In the genomic region with DNA sequence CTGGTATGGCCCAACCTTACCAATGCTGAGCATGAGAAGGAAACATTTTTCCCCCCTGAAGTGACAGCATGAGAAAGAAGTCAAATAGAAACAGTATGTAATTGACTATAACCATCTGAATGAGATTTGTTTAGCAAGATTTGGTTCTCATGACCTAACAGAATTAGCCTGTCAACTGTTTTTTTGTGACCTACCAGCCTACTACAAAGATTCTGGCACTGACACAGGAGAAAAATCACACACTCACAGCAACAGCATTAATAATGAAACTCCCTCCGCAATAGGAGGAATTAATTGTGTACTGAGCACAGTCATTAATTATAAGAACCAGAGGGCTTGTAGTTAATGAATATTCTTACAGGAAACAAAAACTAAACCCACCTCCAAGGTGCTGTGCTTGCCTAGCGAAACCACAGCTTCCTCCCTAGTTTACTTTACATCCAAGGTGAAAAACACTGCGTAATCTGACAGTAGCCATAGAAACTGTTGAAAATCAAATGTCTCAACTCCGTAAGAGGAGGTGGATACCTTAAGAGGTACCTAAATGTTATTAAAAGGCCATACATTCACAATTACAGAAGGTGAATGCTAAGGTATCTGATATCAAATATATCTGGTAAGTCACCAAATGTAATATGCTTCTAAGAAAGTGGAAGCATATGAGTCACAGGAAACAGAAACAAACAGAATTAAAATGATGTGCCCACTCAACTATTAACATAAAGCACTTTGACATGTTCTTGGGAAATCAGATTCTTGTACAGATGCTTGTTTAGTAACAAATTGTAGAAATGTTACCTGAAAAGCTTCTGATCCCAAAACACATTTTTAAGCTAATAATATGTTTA, we compare ENCODE assay signal across 9 cellular contexts. TPM values are rescaled to one million over a fixed set of nuclear protein-coding genes. Genes with fewer than 3 reads are reported as not detected.
A peak's percentile ranks its signal among the peaks of the same experiment; 100 is the strongest.
DNase-seq lines count a peak whose midpoint lies in the region; ATAC-seq and TF ChIP-seq lines count a peak whose summit lies in the region.
"Had no signal": no experiment of that assay in that cellular context is flagged by ENCODE, and none has a peak within 500 bp of the region (broad histone marks: within the 10 kb centered on the region; RNA-seq: fewer than 3 reads in every experiment).

No MANE protein-coding gene starts in this region.

- H3K27ac Mint-ChIP-seq in activated naive CD4-positive, alpha-beta T cell treated with anti-CD3 and anti-CD28 coated beads, Interleukin-2, amount 50 U/mL, for 24 hours = no peak overlapping the region
- H3K27ac Mint-ChIP-seq in activated CD4-positive, alpha-beta memory T cell treated with anti-CD3 and anti-CD28 coated beads for 36 hours = peak overlapping the region; percentile 2
- H3K27ac Mint-ChIP-seq in stimulated activated naive B cell treated with anti-CD40 and anti-IgM and Interleukin-4, amounts not matched to agents 10 μg/mL and 1 μg/mL and 100 μg/mL, for 72 hours = no peak overlapping the region

- intact Hi-C loops in activated CD4-positive, alpha-beta memory T cell treated with anti-CD3 and anti-CD28 coated beads for 36 hours (cut with micrococcal nuclease) = loop anchor here (1.0 kb wide), 1 partner anchor 100 kb away; no protein-coding TSS in a partner anchor

- ATAC-seq in HG02943 (IDR thresholded peaks at IDR 0.05; ENCODE audit: low read depth, unreplicated experiment) (peak; percentile 97), GM21360 (IDR thresholded peaks at IDR 0.05; ENCODE audit: unreplicated experiment) (no peak)
- ATAC-seq in stimulated activated naive B cell treated with anti-CD40 and anti-IgM and Interleukin-4, amounts not matched to agents 10 μg/mL and 1 μg/mL and 100 μg/mL, for 72 hours (replicated peaks) = peak; percentile 48 to 52

- no peak for DNase-seq in activated naive CD4-positive, alpha-beta T cell (lab: John Stamatoyannopoulos, UW)
- DNase-seq in activated CD4-positive, alpha-beta memory T cell treated with anti-CD3 and anti-CD28 coated beads for 36 hours = peak; percentile 10
- no peak for DNase-seq in stimulated activated naive B cell treated with anti-CD40 and anti-IgM and Interleukin-4, amounts not matched to agents 10 μg/mL and 1 μg/mL and 100 μg/mL, for 72 hours
- DNase-seq in AG20443 (ENCODE audit: low spot score) (no peak), foreskin fibroblast (no peak)
- DNase-seq: stimulated activated CD4-positive, alpha-beta T cell treated with anti-CD3 and anti-CD28 coated beads, Interleukin-1b, Interleukin-23, amount 100 ng/mL, for 48 hours had no signal

- POLR2A ChIA-PET in activated CD4-positive, alpha-beta memory T cell treated with anti-CD3 and anti-CD28 coated beads for 36 hours (lab: Charles Lee) = no interaction called here

- peaks cover 16% of the 10 kb centered on the region for H3K4me1 Mint-ChIP-seq in activated naive CD4-positive, alpha-beta T cell treated with anti-CD3 and anti-CD28 coated beads, Interleukin-2, amount 50 U/mL, for 24 hours
- H3K4me1 Mint-ChIP-seq in activated CD4-positive, alpha-beta memory T cell treated with anti-CD3 and anti-CD28 coated beads for 36 hours (ENCODE audit: low read depth) = peaks cover 16% of the 10 kb centered on the region
- H3K4me1 Mint-ChIP-seq in stimulated activated naive B cell treated with anti-CD40 and anti-IgM and Interleukin-4, amounts not matched to agents 10 μg/mL and 1 μg/mL and 100 μg/mL, for 72 hours = no peaks in the 10 kb centered on the region

- CTCF ChIA-PET in activated CD4-positive, alpha-beta memory T cell treated with anti-CD3 and anti-CD28 coated beads for 36 hours (lab: Charles Lee) = no interaction called here

- no peak overlapping the region for H3K4me3 ChIP-seq in foreskin fibroblast (ENCODE audit: low read depth in 1 of 2, low read length in 2 of 2)

- peaks cover 1% of the 10 kb centered on the region for H3K27me3 Mint-ChIP-seq in activated naive CD4-positive, alpha-beta T cell treated with anti-CD3 and anti-CD28 coated beads, Interleukin-2, amount 50 U/mL, for 24 hours
- H3K27me3 Mint-ChIP-seq in activated CD4-positive, alpha-beta memory T cell treated with anti-CD3 and anti-CD28 coated beads for 36 hours = no peaks in the 10 kb centered on the region
- peaks cover 0 to 3% of the 10 kb centered on the region in 2 donors for H3K27me3 Mint-ChIP-seq in stimulated activated naive B cell treated with anti-CD40 and anti-IgM and Interleukin-4, amounts not matched to agents 10 μg/mL and 1 μg/mL and 100 μg/mL, for 72 hours

- TF ChIP-seq CTCF in foreskin fibroblast (IDR thresholded peaks at IDR 0.05; ENCODE audit: low read depth, low read length) = no peak

- H3K4me3 Mint-ChIP-seq in activated naive CD4-positive, alpha-beta T cell treated with anti-CD3 and anti-CD28 coated beads, Interleukin-2, amount 50 U/mL, for 24 hours = peak overlapping the region; percentile 39
- H3K4me3 Mint-ChIP-seq in activated CD4-positive, alpha-beta memory T cell treated with anti-CD3 and anti-CD28 coated beads for 36 hours = peak overlapping the region; percentile 20
- H3K4me3 Mint-ChIP-seq in stimulated activated naive B cell treated with anti-CD40 and anti-IgM and Interleukin-4, amounts not matched to agents 10 μg/mL and 1 μg/mL and 100 μg/mL, for 72 hours = peak overlapping the region in 1 of 2 donors; percentile 19

- peaks cover 2% of the 10 kb centered on the region for H3K36me3 Mint-ChIP-seq in activated naive CD4-positive, alpha-beta T cell treated with anti-CD3 and anti-CD28 coated beads, Interleukin-2, amount 50 U/mL, for 24 hours
- peaks cover 3% of the 10 kb centered on the region for H3K36me3 Mint-ChIP-seq in activated CD4-positive, alpha-beta memory T cell treated with anti-CD3 and anti-CD28 coated beads for 36 hours
- H3K36me3 Mint-ChIP-seq in stimulated activated naive B cell treated with anti-CD40 and anti-IgM and Interleukin-4, amounts not matched to agents 10 μg/mL and 1 μg/mL and 100 μg/mL, for 72 hours = peaks cover 5 to 10% of the 10 kb centered on the region in 2 donors

- H3K9me3 Mint-ChIP-seq in activated naive CD4-positive, alpha-beta T cell treated with anti-CD3 and anti-CD28 coated beads, Interleukin-2, amount 50 U/mL, for 24 hours = peaks cover 5% of the 10 kb centered on the region
- peaks cover 6% of the 10 kb centered on the region for H3K9me3 Mint-ChIP-seq in activated CD4-positive, alpha-beta memory T cell treated with anti-CD3 and anti-CD28 coated beads for 36 hours
- H3K9me3 Mint-ChIP-seq in stimulated activated naive B cell treated with anti-CD40 and anti-IgM and Interleukin-4, amounts not matched to agents 10 μg/mL and 1 μg/mL and 100 μg/mL, for 72 hours = peaks cover 7 to 13% of the 10 kb centered on the region in 2 donors

RNA-seq across cellular contexts. Expression of a gene that starts 35.0 kb away (rescaled TPM):
- under 1 TPM in 1 of 2 experiments, not detected in 1; 0.10 TPM for total RNA-seq in activated CD4-positive, alpha-beta memory T cell treated with anti-CD3 and anti-CD28 coated beads for 36 hours
